Comparison of ENCODE assay signal across 27 cellular contexts in genomic region chr5:41821051-41821450, GRCh38. TPM values are rescaled to one million over a fixed set of nuclear protein-coding genes. Genes with fewer than 3 reads are reported as not detected.
A peak's percentile ranks its signal among the peaks of the same experiment; 100 is the strongest.
DNase-seq lines count a peak whose midpoint lies in the region; ATAC-seq, FAIRE-seq and TF ChIP-seq lines count a peak whose summit lies in the region.
"Had no signal": no experiment of that assay in that cellular context is flagged by ENCODE, and none has a peak within 500 bp of the region (broad histone marks: within the 10 kb centered on the region; RNA-seq: fewer than 3 reads in every experiment).

No MANE protein-coding gene starts in this region.

- H3K9me3 ChIP-seq in endothelial cell of umbilical vein (replicated peaks; ENCODE audit: control insufficient read depth, insufficient read depth, low read length) (no peaks in the 10 kb centered on the region), neuronal stem cell (replicated peaks in 1 of 2; ENCODE audit: control insufficient read depth in 2 of 2, insufficient read depth in 1 of 2, low read depth in 1 of 2, low read length in 2 of 2) (no peaks in the 10 kb centered on the region)
- H3K9me3 ChIP-seq: BE2C, BLaER1 had no signal

- H3K27ac ChIP-seq in endothelial cell of umbilical vein (ENCODE audit: insufficient read depth, low read depth, low read length) (no peak overlapping the region), neuronal stem cell (replicated peaks; ENCODE audit: low read length) (no peak overlapping the region)
- H3K27ac ChIP-seq: BLaER1 had no signal

- peaks cover 18% of the 10 kb centered on the region for H3K4me1 ChIP-seq in endothelial cell of umbilical vein (ENCODE audit: control insufficient read depth, extremely low read depth, insufficient read depth, low read length)
- no peaks in the 10 kb centered on the region for H3K4me1 ChIP-seq in neuronal stem cell (ENCODE audit: control insufficient read depth in 2 of 2, insufficient read depth in 1 of 2, low read depth in 1 of 2, low read length in 2 of 2)
- H3K4me1 ChIP-seq: BLaER1 had no signal

- H3K23ac ChIP-seq in neuronal stem cell (ENCODE audit: low read depth, low read length, poor library complexity): no peak overlapping the region

- no peak overlapping the region for H3K4ac ChIP-seq in neuronal stem cell (ENCODE audit: low read length)

- H3K79me2 ChIP-seq in endothelial cell of umbilical vein (ENCODE audit: control insufficient read depth, insufficient read depth, low read length): no peaks in the 10 kb centered on the region

- no peak overlapping the region for H3K9ac ChIP-seq in endothelial cell of umbilical vein (replicated peaks; ENCODE audit: extremely low read depth, insufficient read depth, low read length)
- no peak overlapping the region for H3K9ac ChIP-seq in neuronal stem cell (ENCODE audit: low read depth, low read length, poor library complexity)
- H3K9ac ChIP-seq: BLaER1 had no signal

- intact Hi-C loops in endothelial cell of umbilical vein (cut with micrococcal nuclease): loop anchor here (1.0 kb wide), 1 partner anchor 27 kb away; no protein-coding TSS in a partner anchor

- no peak overlapping the region for H3K18ac ChIP-seq in neuronal stem cell (ENCODE audit: low read length)

- no peak overlapping the region for H3K14ac ChIP-seq in neuronal stem cell (ENCODE audit: low read length)

- FAIRE-seq in endothelial cell of umbilical vein (lab: Jason Lieb, UNC): no peak
- FAIRE-seq: A204.1, GM12878, GM12892, GM18507, GM19239 had no signal

- H4K20me1 ChIP-seq in endothelial cell of umbilical vein (replicated peaks; ENCODE audit: control insufficient read depth, extremely low read depth, insufficient read depth, low read length): no peaks in the 10 kb centered on the region
- H4K20me1 ChIP-seq: BLaER1 had no signal

- H3K4me3 ChIP-seq in endothelial cell of umbilical vein (replicated peaks in 1 of 3; ENCODE audit: insufficient read depth in 1 of 3, low read depth in 1 of 3, low read length in 3 of 3) (no peak overlapping the region), neuronal stem cell (ENCODE audit: low read length in 2 of 2) (no peak overlapping the region)
- H3K4me3 ChIP-seq: BLaER1, GM12878 had no signal

- no peaks in the 10 kb centered on the region for H3K27me3 ChIP-seq in endothelial cell of umbilical vein (ENCODE audit: control insufficient read depth in 2 of 2, insufficient read depth in 2 of 2, low read length in 2 of 2)
- H3K27me3 ChIP-seq in neuronal stem cell (ENCODE audit: control insufficient read depth in 3 of 3, insufficient read depth in 3 of 3, low read depth in 1 of 3, low read length in 3 of 3): no peaks in the 10 kb centered on the region
- H3K27me3 ChIP-seq: BE2C, BLaER1 had no signal

- TF ChIP-seq CTCF in endothelial cell of umbilical vein (IDR thresholded peaks at IDR 0.05; ENCODE audit: extremely low read depth in 1 of 2, insufficient read depth in 1 of 2, low read depth in 1 of 2, low read length in 2 of 2): no peak

- POLR2A ChIA-PET in endothelial cell of umbilical vein (lab: Charles Lee): no interaction called here

- H2BK15ac ChIP-seq in neuronal stem cell (ENCODE audit: low read length): no peak overlapping the region

- H2BK12ac ChIP-seq in neuronal stem cell (ENCODE audit: low read length): no peak overlapping the region

- H3K4me2 ChIP-seq in endothelial cell of umbilical vein (ENCODE audit: insufficient read depth, low read length) (peak overlapping the region; percentile 2), neuronal stem cell (ENCODE audit: insufficient read depth, low read length, poor library complexity, severe bottlenecking) (no peak overlapping the region)
- H3K4me2 ChIP-seq: BLaER1 had no signal

- H2AFZ ChIP-seq in endothelial cell of umbilical vein (ENCODE audit: low read depth, low read length) (no peak overlapping the region), neuronal stem cell (ENCODE audit: low read length) (no peak overlapping the region)

- no TSS peak for BruUV-seq in endothelial cell of umbilical vein (replicated peaks; lab: Mats Ljungman, UMichigan)

- H4K8ac ChIP-seq in neuronal stem cell (ENCODE audit: low read depth, low read length): no peak overlapping the region

- no peak for TF ChIP-seq POLR2A in endothelial cell of umbilical vein (IDR thresholded peaks at IDR 0.05; ENCODE audit: low read depth, low read length)

- H2BK5ac ChIP-seq in neuronal stem cell (ENCODE audit: low read length): no peak overlapping the region

- dilution Hi-C loops in endothelial cell of umbilical vein (cut with MboI; ENCODE audit: extremely low pct_ligation_motif_present, low sequenced_read_pairs): no loop called here

- no peak overlapping the region for H4K91ac ChIP-seq in neuronal stem cell (ENCODE audit: low read depth, low read length, poor library complexity)

- DNase-seq in dermis blood vessel endothelial cell (peak; percentile 60), endothelial cell of umbilical vein (ENCODE audit: low read depth, low spot score) (peak; percentile 71), pulmonary artery endothelial cell (ENCODE audit: low read depth, low spot score) (peak; percentile 35), neuronal stem cell (ENCODE audit: low spot score) (no peak)
- DNase-seq: 8988T; ACHN; BE2C; C1 segment of cervical spinal cord; CD4-positive, alpha-beta memory T cell; CD4-positive, CD25-positive, alpha-beta regulatory T cell; CD8-positive, alpha-beta memory T cell; COR-L47; DMS 273 treated with DMSO at 0.1 percent for 48 hours; DMS153; DMS53; DMS79; DND-41; EL; GDM1 had no signal

- H3K79me1 ChIP-seq in neuronal stem cell (ENCODE audit: low read depth, low read length): no peaks in the 10 kb centered on the region

- CTCF ChIA-PET in endothelial cell of umbilical vein (lab: Charles Lee): interaction anchor here (0.9 to 1.3 kb wide), 4 partner anchors 10 to 237 kb away, joined by 3 to 5 read pairs (median 4); no protein-coding TSS in a partner anchor

- ATAC-seq in GM21529 (IDR thresholded peaks at IDR 0.05; ENCODE audit: unreplicated experiment): no peak
- ATAC-seq in GM18907 (IDR thresholded peaks at IDR 0.05; ENCODE audit: unreplicated experiment): no peak
- ATAC-seq: GM12878 had no signal

- H2BK120ac ChIP-seq in neuronal stem cell (ENCODE audit: low read depth, low read length): no peak overlapping the region

- H3K36me3 ChIP-seq in endothelial cell of umbilical vein (ENCODE audit: control insufficient read depth in 2 of 2, extremely low read depth in 1 of 2, insufficient read depth in 2 of 2, low read length in 2 of 2) (no peaks in the 10 kb centered on the region), neuronal stem cell (replicated peaks in 1 of 2; ENCODE audit: control insufficient read depth in 2 of 2, insufficient read depth in 2 of 2, low read length in 2 of 2) (no peaks in the 10 kb centered on the region)
- H3K36me3 ChIP-seq: BE2C had no signal

- no peak overlapping the region for H2AK5ac ChIP-seq in neuronal stem cell (ENCODE audit: low read depth, low read length)

- H3K9me1 ChIP-seq in endothelial cell of umbilical vein (replicated peaks; ENCODE audit: control insufficient read depth, extremely low read depth, insufficient read depth, low read length): no peaks in the 10 kb centered on the region

TF ChIP-seq in endothelial cell of umbilical vein, 7 proteins besides CTCF, POLR2A, EP300 and RAD21:
- no peak for TF ChIP-seq GATA2 (IDR thresholded peaks at IDR 0.05; ENCODE audit: insufficient read depth, insufficient read length, low read depth, low read length)
- no peak for TF ChIP-seq EZH2 (IDR thresholded peaks at IDR 0.05; ENCODE audit: borderline replicate concordance, low read depth, low read length, severe bottlenecking)
- TF ChIP-seq POLR2AphosphoS5 (IDR thresholded peaks at IDR 0.05; ENCODE audit: insufficient read depth, low read depth, low read length): no peak
- TF ChIP-seq MAX (IDR thresholded peaks at IDR 0.05; ENCODE audit: insufficient read depth, insufficient read length): no peak
- no peak for TF ChIP-seq MYC (IDR thresholded peaks at IDR 0.05; ENCODE audit: low read depth, low read length)
- TF ChIP-seq FOS (IDR thresholded peaks at IDR 0.05; ENCODE audit: borderline replicate concordance, insufficient read depth, low read length): no peak
- no peak for TF ChIP-seq JUN (IDR thresholded peaks at IDR 0.05; ENCODE audit: borderline replicate concordance, insufficient read depth, insufficient read length, low read depth)

RNA-seq across cellular contexts. Expression of gene OXCT1, which starts 49.2 kb away (rescaled TPM):
- total RNA-seq in dermis blood vessel endothelial cell (21.6 and 66.5 TPM in 2 replicates), endothelial cell of umbilical vein (33.7 and 37.4 TPM in 2 replicates), pulmonary artery endothelial cell (41.8 and 43.9 TPM in 2 replicates)
- polyA plus RNA-seq in endothelial cell of umbilical vein: 10.3 and 12.8 TPM in 2 replicates
- 18.7 and 20.7 TPM in 2 replicates for polyA plus RNA-seq in endothelial cell of umbilical vein (2011; cell fraction: cytosol; rRNA removed)
- 28.2 and 30.7 TPM in 2 replicates for polyA plus RNA-seq in endothelial cell of umbilical vein (2011; cell fraction: nucleus; rRNA removed)
- polyA plus RNA-seq in endothelial cell of umbilical vein (2012): 39.1 and 44.9 TPM in 2 replicates
- polyA minus RNA-seq in endothelial cell of umbilical vein: 25.8 and 29.0 TPM in 2 replicates
- polyA minus RNA-seq in endothelial cell of umbilical vein (2011; cell fraction: cytosol; rRNA and poly(A)+ RNA removed): 28.5 TPM
- 27.1 and 39.2 TPM in 2 replicates for polyA minus RNA-seq in endothelial cell of umbilical vein (2011; cell fraction: nucleus; rRNA and poly(A)+ RNA removed)
- 12.3 TPM for polyA plus RNA-seq in neuronal stem cell (2013, experiment 1 of 2)
- 12.5 TPM for polyA plus RNA-seq in neuronal stem cell (2013, experiment 2 of 2)
